In the genomic region with DNA sequence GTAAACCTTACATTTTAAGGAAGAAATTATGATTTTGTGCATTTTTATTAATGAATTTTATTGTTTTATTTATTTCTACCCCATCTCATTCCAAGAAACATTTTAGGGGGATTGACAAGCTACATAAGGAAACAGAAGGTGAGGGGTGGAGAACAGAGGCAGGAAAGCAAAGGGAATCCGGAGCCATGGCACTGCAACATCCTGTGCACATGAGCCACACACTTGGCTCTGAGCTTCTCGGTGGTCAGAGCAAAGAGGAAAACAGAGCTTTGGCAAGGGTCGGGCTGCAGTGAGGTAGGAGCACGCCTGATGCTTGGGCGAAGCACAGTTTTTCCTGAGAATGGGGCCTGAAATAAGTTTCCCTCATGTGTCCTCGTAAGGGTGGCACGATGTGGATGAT, we compare ENCODE assay signal across 1 cellular context.
TF ChIP-seq lines count a peak whose summit lies in the region.

No MANE protein-coding gene starts in this region.

TF ChIP-seq in WTC11, 78 proteins besides CTCF, POLR2A, EP300 and RAD21 (continued from another document):
- TF ChIP-seq, protein P1, sequence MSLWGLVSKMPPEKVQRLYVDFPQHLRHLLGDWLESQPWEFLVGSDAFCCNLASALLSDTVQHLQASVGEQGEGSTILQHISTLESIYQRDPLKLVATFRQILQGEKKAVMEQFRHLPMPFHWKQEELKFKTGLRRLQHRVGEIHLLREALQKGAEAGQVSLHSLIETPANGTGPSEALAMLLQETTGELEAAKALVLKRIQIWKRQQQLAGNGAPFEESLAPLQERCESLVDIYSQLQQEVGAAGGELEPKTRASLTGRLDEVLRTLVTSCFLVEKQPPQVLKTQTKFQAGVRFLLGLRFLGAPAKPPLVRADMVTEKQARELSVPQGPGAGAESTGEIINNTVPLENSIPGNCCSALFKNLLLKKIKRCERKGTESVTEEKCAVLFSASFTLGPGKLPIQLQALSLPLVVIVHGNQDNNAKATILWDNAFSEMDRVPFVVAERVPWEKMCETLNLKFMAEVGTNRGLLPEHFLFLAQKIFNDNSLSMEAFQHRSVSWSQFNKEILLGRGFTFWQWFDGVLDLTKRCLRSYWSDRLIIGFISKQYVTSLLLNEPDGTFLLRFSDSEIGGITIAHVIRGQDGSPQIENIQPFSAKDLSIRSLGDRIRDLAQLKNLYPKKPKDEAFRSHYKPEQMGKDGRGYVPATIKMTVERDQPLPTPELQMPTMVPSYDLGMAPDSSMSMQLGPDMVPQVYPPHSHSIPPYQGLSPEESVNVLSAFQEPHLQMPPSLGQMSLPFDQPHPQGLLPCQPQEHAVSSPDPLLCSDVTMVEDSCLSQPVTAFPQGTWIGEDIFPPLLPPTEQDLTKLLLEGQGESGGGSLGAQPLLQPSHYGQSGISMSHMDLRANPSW (CRISPR knock-in tag; conservative IDR thresholded peaks at IDR 0.05; ENCODE audit: low read depth) = no peak
- TF ChIP-seq, protein P2, sequence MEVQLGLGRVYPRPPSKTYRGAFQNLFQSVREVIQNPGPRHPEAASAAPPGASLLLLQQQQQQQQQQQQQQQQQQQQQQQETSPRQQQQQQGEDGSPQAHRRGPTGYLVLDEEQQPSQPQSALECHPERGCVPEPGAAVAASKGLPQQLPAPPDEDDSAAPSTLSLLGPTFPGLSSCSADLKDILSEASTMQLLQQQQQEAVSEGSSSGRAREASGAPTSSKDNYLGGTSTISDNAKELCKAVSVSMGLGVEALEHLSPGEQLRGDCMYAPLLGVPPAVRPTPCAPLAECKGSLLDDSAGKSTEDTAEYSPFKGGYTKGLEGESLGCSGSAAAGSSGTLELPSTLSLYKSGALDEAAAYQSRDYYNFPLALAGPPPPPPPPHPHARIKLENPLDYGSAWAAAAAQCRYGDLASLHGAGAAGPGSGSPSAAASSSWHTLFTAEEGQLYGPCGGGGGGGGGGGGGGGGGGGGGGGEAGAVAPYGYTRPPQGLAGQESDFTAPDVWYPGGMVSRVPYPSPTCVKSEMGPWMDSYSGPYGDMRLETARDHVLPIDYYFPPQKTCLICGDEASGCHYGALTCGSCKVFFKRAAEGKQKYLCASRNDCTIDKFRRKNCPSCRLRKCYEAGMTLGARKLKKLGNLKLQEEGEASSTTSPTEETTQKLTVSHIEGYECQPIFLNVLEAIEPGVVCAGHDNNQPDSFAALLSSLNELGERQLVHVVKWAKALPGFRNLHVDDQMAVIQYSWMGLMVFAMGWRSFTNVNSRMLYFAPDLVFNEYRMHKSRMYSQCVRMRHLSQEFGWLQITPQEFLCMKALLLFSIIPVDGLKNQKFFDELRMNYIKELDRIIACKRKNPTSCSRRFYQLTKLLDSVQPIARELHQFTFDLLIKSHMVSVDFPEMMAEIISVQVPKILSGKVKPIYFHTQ (CRISPR knock-in tag; IDR thresholded peaks at IDR 0.05) = no peak
- TF ChIP-seq, protein P3, sequence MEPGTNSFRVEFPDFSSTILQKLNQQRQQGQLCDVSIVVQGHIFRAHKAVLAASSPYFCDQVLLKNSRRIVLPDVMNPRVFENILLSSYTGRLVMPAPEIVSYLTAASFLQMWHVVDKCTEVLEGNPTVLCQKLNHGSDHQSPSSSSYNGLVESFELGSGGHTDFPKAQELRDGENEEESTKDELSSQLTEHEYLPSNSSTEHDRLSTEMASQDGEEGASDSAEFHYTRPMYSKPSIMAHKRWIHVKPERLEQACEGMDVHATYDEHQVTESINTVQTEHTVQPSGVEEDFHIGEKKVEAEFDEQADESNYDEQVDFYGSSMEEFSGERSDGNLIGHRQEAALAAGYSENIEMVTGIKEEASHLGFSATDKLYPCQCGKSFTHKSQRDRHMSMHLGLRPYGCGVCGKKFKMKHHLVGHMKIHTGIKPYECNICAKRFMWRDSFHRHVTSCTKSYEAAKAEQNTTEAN (CRISPR knock-in tag; IDR thresholded peaks at IDR 0.05) = no peak
- TF ChIP-seq ZNF121 (CRISPR knock-in tag; IDR thresholded peaks at IDR 0.05) (no peak), JAZF1 (CRISPR knock-in tag; IDR thresholded peaks at IDR 0.05) (no peak), ZNF138 (CRISPR knock-in tag; conservative IDR thresholded peaks at IDR 0.05) (no peak), FOXK1 (CRISPR knock-in tag; IDR thresholded peaks at IDR 0.05) (no peak), MYBL2 (CRISPR knock-in tag; IDR thresholded peaks at IDR 0.05) (no peak), ZNF416 (CRISPR knock-in tag; IDR thresholded peaks at IDR 0.05) (no peak), NFE2L1 (CRISPR knock-in tag; IDR thresholded peaks at IDR 0.05) (no peak), NFATC4 (CRISPR knock-in tag; IDR thresholded peaks at IDR 0.05) (no peak)
- TF ChIP-seq, protein P4, sequence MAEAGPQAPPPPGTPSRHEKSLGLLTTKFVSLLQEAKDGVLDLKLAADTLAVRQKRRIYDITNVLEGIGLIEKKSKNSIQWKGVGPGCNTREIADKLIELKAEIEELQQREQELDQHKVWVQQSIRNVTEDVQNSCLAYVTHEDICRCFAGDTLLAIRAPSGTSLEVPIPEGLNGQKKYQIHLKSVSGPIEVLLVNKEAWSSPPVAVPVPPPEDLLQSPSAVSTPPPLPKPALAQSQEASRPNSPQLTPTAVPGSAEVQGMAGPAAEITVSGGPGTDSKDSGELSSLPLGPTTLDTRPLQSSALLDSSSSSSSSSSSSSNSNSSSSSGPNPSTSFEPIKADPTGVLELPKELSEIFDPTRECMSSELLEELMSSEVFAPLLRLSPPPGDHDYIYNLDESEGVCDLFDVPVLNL (CRISPR knock-in tag; IDR thresholded peaks at IDR 0.05; ENCODE audit: borderline replicate concordance, low read depth) = no peak
- TF ChIP-seq, protein P5, sequence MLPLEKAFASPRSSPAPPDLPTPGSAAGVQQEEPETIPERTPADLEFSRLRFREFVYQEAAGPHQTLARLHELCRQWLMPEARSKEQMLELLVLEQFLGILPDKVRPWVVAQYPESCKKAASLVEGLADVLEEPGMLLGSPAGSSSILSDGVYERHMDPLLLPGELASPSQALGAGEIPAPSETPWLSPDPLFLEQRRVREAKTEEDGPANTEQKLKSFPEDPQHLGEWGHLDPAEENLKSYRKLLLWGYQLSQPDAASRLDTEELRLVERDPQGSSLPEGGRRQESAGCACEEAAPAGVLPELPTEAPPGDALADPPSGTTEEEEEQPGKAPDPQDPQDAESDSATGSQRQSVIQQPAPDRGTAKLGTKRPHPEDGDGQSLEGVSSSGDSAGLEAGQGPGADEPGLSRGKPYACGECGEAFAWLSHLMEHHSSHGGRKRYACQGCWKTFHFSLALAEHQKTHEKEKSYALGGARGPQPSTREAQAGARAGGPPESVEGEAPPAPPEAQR (CRISPR knock-in tag; IDR thresholded peaks at IDR 0.05) = no peak
- TF ChIP-seq, protein P6, sequence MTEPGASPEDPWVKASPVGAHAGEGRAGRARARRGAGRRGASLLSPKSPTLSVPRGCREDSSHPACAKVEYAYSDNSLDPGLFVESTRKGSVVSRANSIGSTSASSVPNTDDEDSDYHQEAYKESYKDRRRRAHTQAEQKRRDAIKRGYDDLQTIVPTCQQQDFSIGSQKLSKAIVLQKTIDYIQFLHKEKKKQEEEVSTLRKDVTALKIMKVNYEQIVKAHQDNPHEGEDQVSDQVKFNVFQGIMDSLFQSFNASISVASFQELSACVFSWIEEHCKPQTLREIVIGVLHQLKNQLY (CRISPR knock-in tag; IDR thresholded peaks at IDR 0.05) = no peak
- TF ChIP-seq, protein P7, sequence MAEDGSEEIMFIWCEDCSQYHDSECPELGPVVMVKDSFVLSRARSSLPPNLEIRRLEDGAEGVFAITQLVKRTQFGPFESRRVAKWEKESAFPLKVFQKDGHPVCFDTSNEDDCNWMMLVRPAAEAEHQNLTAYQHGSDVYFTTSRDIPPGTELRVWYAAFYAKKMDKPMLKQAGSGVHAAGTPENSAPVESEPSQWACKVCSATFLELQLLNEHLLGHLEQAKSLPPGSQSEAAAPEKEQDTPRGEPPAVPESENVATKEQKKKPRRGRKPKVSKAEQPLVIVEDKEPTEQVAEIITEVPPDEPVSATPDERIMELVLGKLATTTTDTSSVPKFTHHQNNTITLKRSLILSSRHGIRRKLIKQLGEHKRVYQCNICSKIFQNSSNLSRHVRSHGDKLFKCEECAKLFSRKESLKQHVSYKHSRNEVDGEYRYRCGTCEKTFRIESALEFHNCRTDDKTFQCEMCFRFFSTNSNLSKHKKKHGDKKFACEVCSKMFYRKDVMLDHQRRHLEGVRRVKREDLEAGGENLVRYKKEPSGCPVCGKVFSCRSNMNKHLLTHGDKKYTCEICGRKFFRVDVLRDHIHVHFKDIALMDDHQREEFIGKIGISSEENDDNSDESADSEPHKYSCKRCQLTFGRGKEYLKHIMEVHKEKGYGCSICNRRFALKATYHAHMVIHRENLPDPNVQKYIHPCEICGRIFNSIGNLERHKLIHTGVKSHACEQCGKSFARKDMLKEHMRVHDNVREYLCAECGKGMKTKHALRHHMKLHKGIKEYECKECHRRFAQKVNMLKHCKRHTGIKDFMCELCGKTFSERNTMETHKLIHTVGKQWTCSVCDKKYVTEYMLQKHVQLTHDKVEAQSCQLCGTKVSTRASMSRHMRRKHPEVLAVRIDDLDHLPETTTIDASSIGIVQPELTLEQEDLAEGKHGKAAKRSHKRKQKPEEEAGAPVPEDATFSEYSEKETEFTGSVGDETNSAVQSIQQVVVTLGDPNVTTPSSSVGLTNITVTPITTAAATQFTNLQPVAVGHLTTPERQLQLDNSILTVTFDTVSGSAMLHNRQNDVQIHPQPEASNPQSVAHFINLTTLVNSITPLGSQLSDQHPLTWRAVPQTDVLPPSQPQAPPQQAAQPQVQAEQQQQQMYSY (CRISPR knock-in tag; IDR thresholded peaks at IDR 0.05) = no peak
- TF ChIP-seq, protein P8, sequence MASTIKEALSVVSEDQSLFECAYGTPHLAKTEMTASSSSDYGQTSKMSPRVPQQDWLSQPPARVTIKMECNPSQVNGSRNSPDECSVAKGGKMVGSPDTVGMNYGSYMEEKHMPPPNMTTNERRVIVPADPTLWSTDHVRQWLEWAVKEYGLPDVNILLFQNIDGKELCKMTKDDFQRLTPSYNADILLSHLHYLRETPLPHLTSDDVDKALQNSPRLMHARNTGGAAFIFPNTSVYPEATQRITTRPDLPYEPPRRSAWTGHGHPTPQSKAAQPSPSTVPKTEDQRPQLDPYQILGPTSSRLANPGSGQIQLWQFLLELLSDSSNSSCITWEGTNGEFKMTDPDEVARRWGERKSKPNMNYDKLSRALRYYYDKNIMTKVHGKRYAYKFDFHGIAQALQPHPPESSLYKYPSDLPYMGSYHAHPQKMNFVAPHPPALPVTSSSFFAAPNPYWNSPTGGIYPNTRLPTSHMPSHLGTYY (CRISPR knock-in tag; IDR thresholded peaks at IDR 0.05) = no peak
